19 cellular contexts compared by ENCODE assay signal in genomic region chr10:127426746-127427145, GRCh38.
DNase-seq lines count a peak whose midpoint lies in the region; ATAC-seq and TF ChIP-seq lines count a peak whose summit lies in the region.
"Had no signal": no experiment of that assay in that cellular context is flagged by ENCODE, and none has a peak within 500 bp of the region (broad histone marks: within the 10 kb centered on the region; RNA-seq: fewer than 3 reads in every experiment).

No MANE protein-coding gene starts in this region.

- TF ChIP-seq CTCF in Panc1 (IDR thresholded peaks at IDR 0.05): no peak
- TF ChIP-seq CTCF in upper lobe of right lung (IDR thresholded peaks at IDR 0.05): no peak

- in situ Hi-C loops in Panc1 (cut with HindIII; ENCODE audit: low pct_unique_long_range_greater_than_20kb, low sequenced_read_pairs): no loop called here

- H3K36me3 ChIP-seq in Panc1 (ENCODE audit: control insufficient read depth, insufficient read depth, low read length): no peaks in the 10 kb centered on the region
- H3K36me3 ChIP-seq in upper lobe of right lung: peaks cover 37% of the 10 kb centered on the region

- H3K9me3 ChIP-seq in Panc1 (ENCODE audit: control insufficient read depth, insufficient read depth, low read depth, low read length) (no peaks in the 10 kb centered on the region), upper lobe of right lung (no peaks in the 10 kb centered on the region)
- H3K9me3 ChIP-seq: A549 had no signal

- intact Hi-C loops in Panc1 (cut with micrococcal nuclease; ENCODE audit: unreplicated experiment) (no loop called here), upper lobe of right lung (cut with DNase I) (no loop called here), Right ventricle myocardium superior (cut with DNase I) (no loop called here)

- DNase-seq in DMS79 (lab: John Stamatoyannopoulos, UW): peak; percentile 57
- DNase-seq in Panc1 (ENCODE audit: low read depth, low spot score): no peak
- DNase-seq in myocyte (ENCODE audit: low read depth): peak; percentile 34
- DNase-seq in upper lobe of right lung: no peak
- DNase-seq in NCI-H748 treated with DMSO at 0.1 percent for 48 hours (lab: John Stamatoyannopoulos, UW): no peak
- DNase-seq in nucleus accumbens (lab: John Stamatoyannopoulos, UW): no peak
- no peak for DNase-seq in Right ventricle myocardium superior
- DNase-seq: AML-193, H7, HFFc6, NCI-H1417, NCI-H187 treated with DMSO at 0.1 percent for 48 hours, NCI-H345, NCI-H524 treated with DMSO at 0.1 percent for 48 hours, PC-3 had no signal

- POLR2A ChIA-PET in Panc1 (lab: Charles Lee): no interaction called here

- H3K27ac ChIP-seq in Panc1 (ENCODE audit: low read length) (no peak overlapping the region), upper lobe of right lung (no peak overlapping the region)
- H3K27ac ChIP-seq: A549, KMS-11, RWPE1 had no signal

- no peaks in the 10 kb centered on the region for H3K4me1 ChIP-seq in Panc1 (ENCODE audit: control insufficient read depth, insufficient read depth, low read length)
- no peaks in the 10 kb centered on the region for H3K4me1 ChIP-seq in upper lobe of right lung
- H3K4me1 ChIP-seq: A549 had no signal

- ATAC-seq in Panc1: no peak
- ATAC-seq in upper lobe of right lung: peak; percentile 10
- ATAC-seq in Right ventricle myocardium superior (ENCODE audit: poor library complexity): no peak
- ATAC-seq: A549, HepG2, PC-3 had no signal

- BruUV-seq in Panc1 (replicated peaks; lab: Mats Ljungman, UMichigan): TSS peak; percentile 41

- H3K4me3 ChIP-seq in Panc1 (ENCODE audit: low read depth in 2 of 2, low read length in 2 of 2): no peak overlapping the region
- no peak overlapping the region for H3K4me3 ChIP-seq in upper lobe of right lung
- H3K4me3 ChIP-seq: A549 had no signal

- CTCF ChIA-PET in Panc1 (lab: Charles Lee): no interaction called here

- H3K27me3 ChIP-seq in Panc1 (ENCODE audit: control insufficient read depth, insufficient read depth, low read length) (no peaks in the 10 kb centered on the region), upper lobe of right lung (no peaks in the 10 kb centered on the region)

Comparison
In these comparisons a context has a peak if more than half of its experiments do, and no peak if none do; other contexts are left out.
1. DNase-seq: peak in DMS79 (single experiment) and myocyte (single experiment); none in Panc1 (single experiment), upper lobe of right lung (single experiment), NCI-H748 treated with DMSO at 0.1 percent for 48 hours (single experiment), nucleus accumbens (0 of 56) and Right ventricle myocardium superior (single experiment).